ENCODE assay signal across 3 cellular contexts in the genomic region with DNA sequence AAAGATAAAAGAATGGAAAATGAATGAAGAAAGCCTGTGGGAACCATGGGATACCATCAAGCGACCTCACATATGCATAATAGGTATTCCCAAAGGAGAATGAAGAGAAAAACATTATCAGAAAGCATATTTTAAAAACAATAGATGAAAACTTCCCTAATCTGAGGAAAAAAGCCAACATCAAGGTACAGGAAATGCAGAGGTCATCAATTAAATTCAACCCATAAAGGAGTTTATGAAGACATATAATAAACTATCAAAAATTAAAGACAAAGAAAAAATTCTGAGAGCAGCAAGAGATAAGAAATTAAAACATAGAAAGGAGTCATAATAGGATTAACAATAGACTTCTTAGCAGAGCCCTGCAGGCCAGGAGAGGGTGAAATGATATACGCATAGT.
TF ChIP-seq lines count a peak whose summit lies in the region.

No MANE protein-coding gene starts in this region.

TF ChIP-seq in A549, 52 proteins besides CTCF, POLR2A, EP300 and RAD21:
- TF ChIP-seq, protein P1, sequence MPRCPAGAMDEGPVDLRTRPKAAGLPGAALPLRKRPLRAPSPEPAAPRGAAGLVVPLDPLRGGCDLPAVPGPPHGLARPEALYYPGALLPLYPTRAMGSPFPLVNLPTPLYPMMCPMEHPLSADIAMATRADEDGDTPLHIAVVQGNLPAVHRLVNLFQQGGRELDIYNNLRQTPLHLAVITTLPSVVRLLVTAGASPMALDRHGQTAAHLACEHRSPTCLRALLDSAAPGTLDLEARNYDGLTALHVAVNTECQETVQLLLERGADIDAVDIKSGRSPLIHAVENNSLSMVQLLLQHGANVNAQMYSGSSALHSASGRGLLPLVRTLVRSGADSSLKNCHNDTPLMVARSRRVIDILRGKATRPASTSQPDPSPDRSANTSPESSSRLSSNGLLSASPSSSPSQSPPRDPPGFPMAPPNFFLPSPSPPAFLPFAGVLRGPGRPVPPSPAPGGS (IDR thresholded peaks at IDR 0.05), result no peak
- peak; percentile 24 for TF ChIP-seq MAFK (IDR thresholded peaks at IDR 0.05; ENCODE audit: partially characterized antibody)

TF ChIP-seq in GM23338, 12 proteins besides CTCF, POLR2A, EP300 and RAD21 (continues in another document):
- TF ChIP-seq STAT1 (IDR thresholded peaks at IDR 0.05; ENCODE audit: unreplicated experiment), result no peak
- TF ChIP-seq, protein P2, sequence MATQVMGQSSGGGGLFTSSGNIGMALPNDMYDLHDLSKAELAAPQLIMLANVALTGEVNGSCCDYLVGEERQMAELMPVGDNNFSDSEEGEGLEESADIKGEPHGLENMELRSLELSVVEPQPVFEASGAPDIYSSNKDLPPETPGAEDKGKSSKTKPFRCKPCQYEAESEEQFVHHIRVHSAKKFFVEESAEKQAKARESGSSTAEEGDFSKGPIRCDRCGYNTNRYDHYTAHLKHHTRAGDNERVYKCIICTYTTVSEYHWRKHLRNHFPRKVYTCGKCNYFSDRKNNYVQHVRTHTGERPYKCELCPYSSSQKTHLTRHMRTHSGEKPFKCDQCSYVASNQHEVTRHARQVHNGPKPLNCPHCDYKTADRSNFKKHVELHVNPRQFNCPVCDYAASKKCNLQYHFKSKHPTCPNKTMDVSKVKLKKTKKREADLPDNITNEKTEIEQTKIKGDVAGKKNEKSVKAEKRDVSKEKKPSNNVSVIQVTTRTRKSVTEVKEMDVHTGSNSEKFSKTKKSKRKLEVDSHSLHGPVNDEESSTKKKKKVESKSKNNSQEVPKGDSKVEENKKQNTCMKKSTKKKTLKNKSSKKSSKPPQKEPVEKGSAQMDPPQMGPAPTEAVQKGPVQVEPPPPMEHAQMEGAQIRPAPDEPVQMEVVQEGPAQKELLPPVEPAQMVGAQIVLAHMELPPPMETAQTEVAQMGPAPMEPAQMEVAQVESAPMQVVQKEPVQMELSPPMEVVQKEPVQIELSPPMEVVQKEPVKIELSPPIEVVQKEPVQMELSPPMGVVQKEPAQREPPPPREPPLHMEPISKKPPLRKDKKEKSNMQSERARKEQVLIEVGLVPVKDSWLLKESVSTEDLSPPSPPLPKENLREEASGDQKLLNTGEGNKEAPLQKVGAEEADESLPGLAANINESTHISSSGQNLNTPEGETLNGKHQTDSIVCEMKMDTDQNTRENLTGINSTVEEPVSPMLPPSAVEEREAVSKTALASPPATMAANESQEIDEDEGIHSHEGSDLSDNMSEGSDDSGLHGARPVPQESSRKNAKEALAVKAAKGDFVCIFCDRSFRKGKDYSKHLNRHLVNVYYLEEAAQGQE (IDR thresholded peaks at IDR 0.05; ENCODE audit: unreplicated experiment), result no peak
- TF ChIP-seq EZH2 (IDR thresholded peaks at IDR 0.05; ENCODE audit: low read depth, unreplicated experiment), result no peak
- TF ChIP-seq NANOG (IDR thresholded peaks at IDR 0.05; ENCODE audit: borderline replicate concordance), result no peak
- TF ChIP-seq CREB1 (CRISPR knock-in tag; IDR thresholded peaks at IDR 0.05; ENCODE audit: low read depth), result no peak
- no peak for TF ChIP-seq EZH2phosphoT487 (IDR thresholded peaks at IDR 0.05; ENCODE audit: unreplicated experiment)
- no peak for TF ChIP-seq POLR2AphosphoS5 (IDR thresholded peaks at IDR 0.05; ENCODE audit: low read depth)
- TF ChIP-seq, protein P3, sequence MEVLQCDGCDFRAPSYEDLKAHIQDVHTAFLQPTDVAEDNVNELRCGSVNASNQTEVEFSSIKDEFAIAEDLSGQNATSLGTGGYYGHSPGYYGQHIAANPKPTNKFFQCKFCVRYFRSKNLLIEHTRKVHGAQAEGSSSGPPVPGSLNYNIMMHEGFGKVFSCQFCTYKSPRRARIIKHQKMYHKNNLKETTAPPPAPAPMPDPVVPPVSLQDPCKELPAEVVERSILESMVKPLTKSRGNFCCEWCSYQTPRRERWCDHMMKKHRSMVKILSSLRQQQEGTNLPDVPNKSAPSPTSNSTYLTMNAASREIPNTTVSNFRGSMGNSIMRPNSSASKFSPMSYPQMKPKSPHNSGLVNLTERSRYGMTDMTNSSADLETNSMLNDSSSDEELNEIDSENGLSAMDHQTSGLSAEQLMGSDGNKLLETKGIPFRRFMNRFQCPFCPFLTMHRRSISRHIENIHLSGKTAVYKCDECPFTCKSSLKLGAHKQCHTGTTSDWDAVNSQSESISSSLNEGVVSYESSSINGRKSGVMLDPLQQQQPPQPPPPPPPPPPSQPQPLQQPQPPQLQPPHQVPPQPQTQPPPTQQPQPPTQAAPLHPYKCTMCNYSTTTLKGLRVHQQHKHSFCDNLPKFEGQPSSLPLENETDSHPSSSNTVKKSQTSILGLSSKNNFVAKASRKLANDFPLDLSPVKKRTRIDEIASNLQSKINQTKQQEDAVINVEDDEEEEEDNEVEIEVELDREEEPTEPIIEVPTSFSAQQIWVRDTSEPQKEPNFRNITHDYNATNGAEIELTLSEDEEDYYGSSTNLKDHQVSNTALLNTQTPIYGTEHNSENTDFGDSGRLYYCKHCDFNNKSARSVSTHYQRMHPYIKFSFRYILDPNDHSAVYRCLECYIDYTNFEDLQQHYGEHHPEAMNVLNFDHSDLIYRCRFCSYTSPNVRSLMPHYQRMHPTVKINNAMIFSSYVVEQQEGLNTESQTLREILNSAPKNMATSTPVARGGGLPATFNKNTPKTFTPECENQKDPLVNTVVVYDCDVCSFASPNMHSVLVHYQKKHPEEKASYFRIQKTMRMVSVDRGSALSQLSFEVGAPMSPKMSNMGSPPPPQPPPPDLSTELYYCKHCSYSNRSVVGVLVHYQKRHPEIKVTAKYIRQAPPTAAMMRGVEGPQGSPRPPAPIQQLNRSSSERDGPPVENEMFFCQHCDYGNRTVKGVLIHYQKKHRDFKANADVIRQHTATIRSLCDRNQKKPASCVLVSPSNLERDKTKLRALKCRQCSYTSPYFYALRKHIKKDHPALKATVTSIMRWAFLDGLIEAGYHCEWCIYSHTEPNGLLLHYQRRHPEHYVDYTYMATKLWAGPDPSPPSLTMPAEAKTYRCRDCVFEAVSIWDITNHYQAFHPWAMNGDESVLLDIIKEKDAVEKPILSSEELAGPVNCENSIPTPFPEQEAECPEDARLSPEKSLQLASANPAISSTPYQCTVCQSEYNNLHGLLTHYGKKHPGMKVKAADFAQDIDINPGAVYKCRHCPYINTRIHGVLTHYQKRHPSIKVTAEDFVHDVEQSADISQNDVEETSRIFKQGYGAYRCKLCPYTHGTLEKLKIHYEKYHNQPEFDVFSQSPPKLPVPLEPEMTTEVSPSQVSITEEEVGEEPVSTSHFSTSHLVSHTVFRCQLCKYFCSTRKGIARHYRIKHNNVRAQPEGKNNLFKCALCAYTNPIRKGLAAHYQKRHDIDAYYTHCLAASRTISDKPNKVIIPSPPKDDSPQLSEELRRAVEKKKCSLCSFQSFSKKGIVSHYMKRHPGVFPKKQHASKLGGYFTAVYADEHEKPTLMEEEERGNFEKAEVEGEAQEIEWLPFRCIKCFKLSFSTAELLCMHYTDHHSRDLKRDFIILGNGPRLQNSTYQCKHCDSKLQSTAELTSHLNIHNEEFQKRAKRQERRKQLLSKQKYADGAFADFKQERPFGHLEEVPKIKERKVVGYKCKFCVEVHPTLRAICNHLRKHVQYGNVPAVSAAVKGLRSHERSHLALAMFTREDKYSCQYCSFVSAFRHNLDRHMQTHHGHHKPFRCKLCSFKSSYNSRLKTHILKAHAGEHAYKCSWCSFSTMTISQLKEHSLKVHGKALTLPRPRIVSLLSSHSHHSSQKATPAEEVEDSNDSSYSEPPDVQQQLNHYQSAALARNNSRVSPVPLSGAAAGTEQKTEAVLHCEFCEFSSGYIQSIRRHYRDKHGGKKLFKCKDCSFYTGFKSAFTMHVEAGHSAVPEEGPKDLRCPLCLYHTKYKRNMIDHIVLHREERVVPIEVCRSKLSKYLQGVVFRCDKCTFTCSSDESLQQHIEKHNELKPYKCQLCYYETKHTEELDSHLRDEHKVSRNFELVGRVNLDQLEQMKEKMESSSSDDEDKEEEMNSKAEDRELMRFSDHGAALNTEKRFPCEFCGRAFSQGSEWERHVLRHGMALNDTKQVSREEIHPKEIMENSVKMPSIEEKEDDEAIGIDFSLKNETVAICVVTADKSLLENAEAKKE (CRISPR knock-in tag; IDR thresholded peaks at IDR 0.05), result no peak
- no peak for TF ChIP-seq ZNF114 (CRISPR knock-in tag; IDR thresholded peaks at IDR 0.05)
- no peak for TF ChIP-seq JUNB (IDR thresholded peaks at IDR 0.05; ENCODE audit: unreplicated experiment)
- TF ChIP-seq ZNF331 (CRISPR knock-in tag; IDR thresholded peaks at IDR 0.05; ENCODE audit: low read depth), result no peak

TF ChIP-seq in IMR-90, 13 proteins besides CTCF, POLR2A, EP300 and RAD21:
- no peak for TF ChIP-seq CHD1 (IDR thresholded peaks at IDR 0.05; ENCODE audit: low read depth, low read length)
- peak; percentile 54; the same call in 1 of the 2 replicates for TF ChIP-seq MAFK (IDR thresholded peaks at IDR 0.05; ENCODE audit: low read depth, low read length)
- TF ChIP-seq RFX5 (IDR thresholded peaks at IDR 0.05; ENCODE audit: low read depth, low read length), result no peak
